Comparison of ENCODE assay signal across 16 cellular contexts in the genomic region with DNA sequence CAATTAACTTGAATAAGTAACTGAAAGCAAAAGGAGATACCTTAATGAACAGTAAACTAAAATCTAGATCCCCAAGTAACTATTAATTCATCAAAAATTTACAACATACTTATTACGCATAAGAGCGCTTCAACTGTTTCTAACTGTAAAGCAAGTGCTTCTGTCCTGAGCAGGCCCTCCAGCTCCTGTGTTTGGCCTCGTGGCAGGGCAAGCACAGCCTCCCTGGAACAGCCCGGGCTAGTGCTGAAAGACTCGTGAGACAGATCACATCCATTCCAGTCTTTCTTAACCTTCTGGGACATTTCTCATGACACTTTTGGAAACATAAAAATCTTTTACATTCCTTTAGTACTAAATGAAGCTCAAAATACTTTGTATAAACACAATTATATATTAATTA.
DNase-seq lines count a peak whose midpoint lies in the region; ATAC-seq and TF ChIP-seq lines count a peak whose summit lies in the region.
"Had no signal": no experiment of that assay in that cellular context is flagged by ENCODE, and none has a peak within 500 bp of the region (broad histone marks: within the 10 kb centered on the region; RNA-seq: fewer than 3 reads in every experiment).

No MANE protein-coding gene starts in this region.

- H3K36me3 ChIP-seq in left lung (no peaks in the 10 kb centered on the region), upper lobe of left lung (no peaks in the 10 kb centered on the region)
- H3K36me3 ChIP-seq: BLaER1 treated with 17β-estradiol and CSF1 and Interleukin-3, amounts not matched to agents 10 nM and 100 nM had no signal

- TF ChIP-seq EP300 in upper lobe of left lung (IDR thresholded peaks at IDR 0.05), result no peak

- 79% methylated on average over 5 of the region's 5 CpGs for whole genome bisulfite sequencing in right cardiac atrium
- 59 to 71% methylated on average over 5 of the region's 5 CpGs for WGBS in upper lobe of left lung, 2 donors

- H3K4me1 ChIP-seq in right cardiac atrium (ENCODE audit: control insufficient read depth, insufficient read depth, low read length), result no peaks in the 10 kb centered on the region
- H3K4me1 ChIP-seq in left lung, result no peaks in the 10 kb centered on the region
- no peaks in the 10 kb centered on the region for H3K4me1 ChIP-seq in upper lobe of left lung
- H3K4me1 ChIP-seq: A549; BLaER1 treated with 17β-estradiol and CSF1 and Interleukin-3, amounts not matched to agents 10 nM and 100 nM; Caco-2 had no signal

- H3K4me3 ChIP-seq in right cardiac atrium (ENCODE audit: low read length), result no peak overlapping the region
- no peak overlapping the region for H3K4me3 ChIP-seq in left lung
- no peak overlapping the region for H3K4me3 ChIP-seq in upper lobe of left lung
- H3K4me3 ChIP-seq: A549; BLaER1 treated with 17β-estradiol and CSF1 and Interleukin-3, amounts not matched to agents 10 nM and 100 nM had no signal

- ATAC-seq in right cardiac atrium, result peak in 1 of 2 donors; percentile 52
- ATAC-seq in left cardiac atrium, result no peak
- peak; percentile 89 for ATAC-seq in left lung
- ATAC-seq in upper lobe of left lung (ENCODE audit: low FRiP score in 2 of 2), result peak in 1 of 2 donors; percentile 51
- ATAC-seq: A549; CD8-positive, alpha-beta T cell had no signal

- intact Hi-C loops in right cardiac atrium (cut with DNase I) (no loop called here), left cardiac atrium (cut with DNase I) (no loop called here), left lung (cut with DNase I) (no loop called here)

- H3K9me3 ChIP-seq in right cardiac atrium (ENCODE audit: control insufficient read depth, low read length), result no peaks in the 10 kb centered on the region
- H3K9me3 ChIP-seq in left lung, result no peaks in the 10 kb centered on the region
- H3K9me3 ChIP-seq in upper lobe of left lung, result no peaks in the 10 kb centered on the region
- H3K9me3 ChIP-seq: A549; BLaER1 treated with 17β-estradiol and CSF1 and Interleukin-3, amounts not matched to agents 10 nM and 100 nM; Caco-2 had no signal

- TF ChIP-seq CTCF in left lung (IDR thresholded peaks at IDR 0.05) (no peak), upper lobe of left lung (IDR thresholded peaks at IDR 0.05) (no peak)

- no peaks in the 10 kb centered on the region for H3K27me3 ChIP-seq in right cardiac atrium (ENCODE audit: control insufficient read depth, insufficient read depth)
- no peaks in the 10 kb centered on the region for H3K27me3 ChIP-seq in left lung
- no peaks in the 10 kb centered on the region for H3K27me3 ChIP-seq in upper lobe of left lung
- H3K27me3 ChIP-seq: BLaER1 treated with 17β-estradiol and CSF1 and Interleukin-3, amounts not matched to agents 10 nM and 100 nM had no signal

- H3K27ac ChIP-seq in right cardiac atrium (ENCODE audit: low read length) (no peak overlapping the region), left lung (no peak overlapping the region), upper lobe of left lung (no peak overlapping the region)
- H3K27ac ChIP-seq: A549; BLaER1 treated with 17β-estradiol and CSF1 and Interleukin-3, amounts not matched to agents 10 nM and 100 nM; C4-2B had no signal

- DNase-seq in right cardiac atrium (peak in 2 of 3 donors; percentile 26 to 45), left cardiac atrium (no peak), left lung (peak; percentile 46 to 48), upper lobe of left lung (peak; percentile 5 to 70), GF-D8 (lab: John Stamatoyannopoulos, UW) (no peak), 8988T (no peak)
- no peak for DNase-seq in stimulated activated CD4-positive, alpha-beta T cell treated with anti-CD3 and anti-CD28 coated beads, Interleukin-2, amount 100 ng/mL, for 48 hours
- DNase-seq: AML-193; Caco-2; Calu3; CD4-positive, alpha-beta T cell; CD8-positive, alpha-beta T cell; DMS79 treated with DMSO at 0.1 percent for 48 hours had no signal

- TF ChIP-seq POLR2A in upper lobe of left lung (IDR thresholded peaks at IDR 0.05), result no peak

Comparison
In these comparisons a context has a peak if more than half of its experiments do, and no peak if none do; other contexts are left out.
1. DNase-seq: peak in right cardiac atrium (2 of 3), left lung (2 of 2) and upper lobe of left lung (2 of 2); none in left cardiac atrium (single experiment), stimulated activated CD4-positive, alpha-beta T cell treated with anti-CD3 and anti-CD28 coated beads, Interleukin-2, amount 100 ng/mL, for 48 hours (0 of 2), GF-D8 (single experiment) and 8988T (single experiment).